Comparison of ENCODE assay signal across 11 cellular contexts in the genomic region with DNA sequence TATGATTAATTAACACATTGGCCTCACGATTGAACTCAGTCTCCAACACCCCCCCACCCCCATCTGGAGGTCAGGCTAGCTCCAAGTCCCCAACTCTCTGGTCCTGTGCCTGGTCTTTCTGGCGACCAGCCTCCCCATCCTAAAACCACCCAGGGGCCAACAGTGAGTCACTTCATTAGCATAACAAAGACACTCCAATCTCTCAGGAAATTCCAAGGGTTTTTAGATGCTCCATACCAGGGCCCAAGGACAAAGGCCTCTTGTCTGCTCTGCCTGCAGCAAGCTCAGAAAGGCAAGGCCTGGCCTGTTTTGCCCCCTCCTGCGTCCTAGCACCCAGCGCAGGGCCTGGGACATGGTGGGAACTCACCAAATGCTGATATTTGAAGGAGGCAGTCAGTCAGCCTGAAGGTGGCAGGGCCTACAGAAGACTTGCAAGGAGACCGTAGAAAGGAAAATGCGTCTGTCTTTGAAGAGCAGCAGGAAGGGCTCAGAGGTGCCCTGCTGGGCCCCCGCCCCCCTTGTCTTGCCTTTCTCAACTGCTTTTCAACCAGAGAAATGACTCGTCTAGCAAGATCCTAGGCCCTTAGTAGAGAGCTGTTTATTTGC.
A peak's percentile ranks its signal among the peaks of the same experiment; 100 is the strongest.
DNase-seq lines count a peak whose midpoint lies in the region; ATAC-seq and TF ChIP-seq lines count a peak whose summit lies in the region.
"Had no signal": no experiment of that assay in that cellular context is flagged by ENCODE, and none has a peak within 500 bp of the region (broad histone marks: within the 10 kb centered on the region; RNA-seq: fewer than 3 reads in every experiment).

No MANE protein-coding gene starts in this region.

- no peak for ATAC-seq in aorta (ENCODE audit: low FRiP score)

- H3K36me3 Mint-ChIP-seq in endodermal cell (ENCODE audit: low read depth) (no peaks in the 10 kb centered on the region), nephron (ENCODE audit: low read depth) (no peaks in the 10 kb centered on the region)
- H3K36me3 Mint-ChIP-seq in activated naive CD4-positive, alpha-beta T cell treated with anti-CD3 and anti-CD28 coated beads for 36 hours (ENCODE audit: low read depth) = no peaks in the 10 kb centered on the region

- H3K27me3 Mint-ChIP-seq in endodermal cell (ENCODE audit: insufficient read depth) (no peaks in the 10 kb centered on the region), nephron (ENCODE audit: low read depth) (peaks cover 52% of the 10 kb centered on the region)
- peaks cover 10% of the 10 kb centered on the region for H3K27me3 Mint-ChIP-seq in activated naive CD4-positive, alpha-beta T cell treated with anti-CD3 and anti-CD28 coated beads for 36 hours (ENCODE audit: low read depth)
- H3K27me3 Mint-ChIP-seq: activated B cell treated with CpG ODN at 0.5 μM for 24 hours had no signal

- H3K9me3 ChIP-seq in endodermal cell (ENCODE audit: control insufficient read depth, low read length) (no peaks in the 10 kb centered on the region), aorta (ENCODE audit: control insufficient read depth, low read length) (peaks cover under 1% of the 10 kb centered on the region)

- CTCF ChIA-PET in activated naive CD4-positive, alpha-beta T cell treated with anti-CD3 and anti-CD28 coated beads for 36 hours (lab: Charles Lee) = no interaction called here

- H3K27me3 ChIP-seq in endodermal cell (ENCODE audit: control insufficient read depth, insufficient read depth, low read length, poor library complexity, severe bottlenecking) (no peaks in the 10 kb centered on the region), aorta (ENCODE audit: control insufficient read depth in 1 of 2, insufficient read depth in 2 of 2, low read length in 1 of 2) (no peaks in the 10 kb centered on the region)

- peak; percentile 16 for TF ChIP-seq CTCF in endodermal cell (conservative IDR thresholded peaks at IDR 0.05)
- no peak for TF ChIP-seq CTCF in nephron (IDR thresholded peaks at IDR 0.05; ENCODE audit: unreplicated experiment in 3 of 3)

- H3K4me3 Mint-ChIP-seq in endodermal cell (peak overlapping the region; percentile 19), nephron (peak overlapping the region in 2 of 3 experiments; percentile 4 to 55)
- H3K4me3 Mint-ChIP-seq in activated naive CD4-positive, alpha-beta T cell treated with anti-CD3 and anti-CD28 coated beads for 36 hours = no peak overlapping the region
- H3K4me3 Mint-ChIP-seq: activated B cell treated with CpG ODN at 0.5 μM for 24 hours had no signal

- H3K27ac Mint-ChIP-seq in endodermal cell (peak overlapping the region; percentile 98), nephron (peak overlapping the region; percentile 33 to 71 (median 65))
- H3K27ac Mint-ChIP-seq in activated naive CD4-positive, alpha-beta T cell treated with anti-CD3 and anti-CD28 coated beads for 36 hours = no peak overlapping the region
- H3K27ac Mint-ChIP-seq: activated B cell treated with CpG ODN at 0.5 μM for 24 hours, naive B cell had no signal

- H3K9me3 Mint-ChIP-seq in endodermal cell (no peaks in the 10 kb centered on the region), nephron (no peaks in the 10 kb centered on the region)
- no peaks in the 10 kb centered on the region for H3K9me3 Mint-ChIP-seq in activated naive CD4-positive, alpha-beta T cell treated with anti-CD3 and anti-CD28 coated beads for 36 hours

- H3K4me1 ChIP-seq in endodermal cell (ENCODE audit: control insufficient read depth, insufficient read depth, low read length) = peaks cover 20% of the 10 kb centered on the region
- H3K4me1 ChIP-seq in aorta (ENCODE audit: control insufficient read depth in 1 of 2, insufficient read depth in 2 of 2, low read length in 2 of 2) = no peaks in the 10 kb centered on the region

- H3K36me3 ChIP-seq in endodermal cell (ENCODE audit: control insufficient read depth, insufficient read depth, low read length) (no peaks in the 10 kb centered on the region), aorta (ENCODE audit: control insufficient read depth in 1 of 2, insufficient read depth in 2 of 2, low read length in 1 of 2) (no peaks in the 10 kb centered on the region)

- DNase-seq in AG20443 (ENCODE audit: low spot score) (peak; percentile 44), endodermal cell (peak; percentile 97), occipital lobe (lab: John Stamatoyannopoulos, UW) (no peak), aorta (no peak)
- peak; percentile 23 for DNase-seq in Jurkat, Clone E6-1 (ENCODE audit: low read depth, low spot score)
- no peak for DNase-seq in activated CD4-positive, CD25-positive, alpha-beta regulatory T cell (lab: John Stamatoyannopoulos, UW)
- no peak for DNase-seq in activated naive CD4-positive, alpha-beta T cell treated with anti-CD3 and anti-CD28 coated beads for 36 hours
- DNase-seq: activated B cell treated with CpG ODN at 0.5 μM for 24 hours, naive B cell, NCI-H524 had no signal

- WGBS in endodermal cell (ENCODE audit: insufficient coverage in 1 of 2, insufficient read length in 1 of 2), 2 experiments = 0 to 2% methylated on average over 4 to 8 of the region's 8 CpGs
- 39 to 42% methylated on average over 8 of the region's 8 CpGs for WGBS in aorta, 2 donors

- peak overlapping the region; percentile 100 for H3K27ac ChIP-seq in endodermal cell (ENCODE audit: low read depth, low read length)
- no peak overlapping the region for H3K27ac ChIP-seq in aorta (ENCODE audit: low read depth in 1 of 2, low read length in 2 of 2)

- peak overlapping the region; percentile 70 for H3K9ac ChIP-seq in endodermal cell (ENCODE audit: extremely low read depth, low read length, poor library complexity, severe bottlenecking)

- H3K4me3 ChIP-seq in Jurkat, Clone E6-1 (ENCODE audit: low read length) = no peak overlapping the region
- H3K4me3 ChIP-seq in endodermal cell (ENCODE audit: low read length) = peak overlapping the region; percentile 59
- H3K4me3 ChIP-seq in aorta (ENCODE audit: low read length in 2 of 2) = no peak overlapping the region

- H3K4me1 Mint-ChIP-seq in endodermal cell = peaks cover 58% of the 10 kb centered on the region
- peaks cover 42% of the 10 kb centered on the region for H3K4me1 Mint-ChIP-seq in nephron
- no peaks in the 10 kb centered on the region for H3K4me1 Mint-ChIP-seq in activated naive CD4-positive, alpha-beta T cell treated with anti-CD3 and anti-CD28 coated beads for 36 hours (ENCODE audit: low read depth)
- H3K4me1 Mint-ChIP-seq: activated B cell treated with CpG ODN at 0.5 μM for 24 hours had no signal

- intact Hi-C loops in activated naive CD4-positive, alpha-beta T cell treated with anti-CD3 and anti-CD28 coated beads for 36 hours (cut with micrococcal nuclease) = no loop called here
- intact Hi-C loops in aorta (cut with DNase I) = no loop called here

Comparison
In these comparisons a context has a peak if more than half of its experiments do, and no peak if none do; other contexts are left out.
1. DNase-seq: peak in AG20443 (single experiment), Jurkat, Clone E6-1 (single experiment) and endodermal cell (single experiment); none in activated CD4-positive, CD25-positive, alpha-beta regulatory T cell (0 of 4), occipital lobe (single experiment), activated naive CD4-positive, alpha-beta T cell treated with anti-CD3 and anti-CD28 coated beads for 36 hours (single experiment) and aorta (0 of 2).